8 cellular contexts compared by ENCODE assay signal in the genomic region with DNA sequence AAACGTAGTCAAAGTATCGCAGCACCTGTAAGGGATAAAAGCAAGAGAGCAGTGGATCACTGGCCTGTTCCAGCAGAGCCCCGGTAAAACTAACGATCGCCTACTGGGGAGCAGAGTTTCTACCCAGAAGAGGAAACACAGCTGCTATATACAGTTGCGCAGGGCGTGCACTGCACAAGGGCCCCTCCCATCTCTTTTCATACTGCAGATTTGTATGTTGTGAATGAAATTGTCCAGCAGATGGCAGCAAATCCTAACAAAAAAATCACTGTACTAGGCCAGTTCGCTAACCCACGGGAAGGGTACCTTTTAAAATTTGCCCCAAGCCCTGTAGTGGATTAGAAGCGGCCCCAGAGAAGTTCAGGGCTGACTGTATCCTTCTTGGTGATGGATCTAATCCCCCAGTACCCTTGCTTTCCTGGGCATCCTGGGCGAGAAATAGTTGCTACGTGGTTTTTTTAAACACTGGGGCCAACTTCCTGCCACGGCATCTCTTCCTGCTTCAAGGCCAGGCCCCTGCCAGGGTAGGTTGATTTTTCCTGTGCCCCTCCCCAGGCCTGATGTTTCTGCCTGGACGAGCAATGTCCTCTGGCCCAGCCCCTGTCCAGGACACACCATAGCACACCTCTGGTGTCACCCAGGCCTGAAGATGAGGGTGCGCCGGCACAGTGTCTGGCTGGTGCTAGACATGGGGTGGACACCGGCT.
DNase-seq lines count a peak whose midpoint lies in the region; ATAC-seq and TF ChIP-seq lines count a peak whose summit lies in the region.

No MANE protein-coding gene starts in this region.

- H3K79me2 ChIP-seq in DND-41 (ENCODE audit: insufficient read depth, low read length): no peaks in the 10 kb centered on the region

- no peak overlapping the region; the same call in 1 of the 2 replicates for H3K9ac ChIP-seq in DND-41 (ENCODE audit: low read depth, low read length)

- peak overlapping the region; percentile 73 to 83 for H3K27ac Mint-ChIP-seq in natural killer cell treated with Interleukin-12 subunit alpha and Interleukin-12 subunit beta and Interleukin-15 and Interleukin-18, amount 100 ng/mL, for 72 hours

- H3K27ac ChIP-seq in DND-41 (ENCODE audit: low read length): no peak overlapping the region; the same call in 1 of the 2 replicates
- H3K27ac ChIP-seq in HL-60 (replicated peaks): no peak overlapping the region

- no peaks in the 10 kb centered on the region for H3K9me3 ChIP-seq in DND-41 (ENCODE audit: insufficient read depth, low read length, severe bottlenecking)

- no peaks in the 10 kb centered on the region for H3K9me3 Mint-ChIP-seq in natural killer cell treated with Interleukin-12 subunit alpha and Interleukin-12 subunit beta and Interleukin-15 and Interleukin-18, amount 100 ng/mL, for 72 hours

- H2AFZ ChIP-seq in DND-41 (ENCODE audit: low read depth, low read length): peak overlapping the region; percentile 51

- peaks cover 0 to 2% of the 10 kb centered on the region in 2 donors for H3K27me3 Mint-ChIP-seq in natural killer cell treated with Interleukin-12 subunit alpha and Interleukin-12 subunit beta and Interleukin-15 and Interleukin-18, amount 100 ng/mL, for 72 hours

- H3K4me3 ChIP-seq in DND-41 (ENCODE audit: low read depth in 1 of 2, low read length in 2 of 2) (peak overlapping the region in 1 of 2 experiments; percentile 26; a peak in 2 of 4 replicates), HL-60 (replicated peaks; ENCODE audit: insufficient read depth, low read length) (no peak overlapping the region)

- peak overlapping the region; percentile 39 for H3K4me3 Mint-ChIP-seq in natural killer cell treated with Interleukin-12 subunit alpha and Interleukin-12 subunit beta and Interleukin-15 and Interleukin-18, amount 100 ng/mL, for 72 hours

- peak; percentile 73 for DNase-seq in DND-41
- peak; percentile 49 to 67 for DNase-seq in HL-60 (ENCODE audit: low read depth in 1 of 2, low spot score in 1 of 2)
- peak; percentile 79 for DNase-seq in OCI-M1 (lab: John Stamatoyannopoulos, UW)
- peak; percentile 29 for DNase-seq in activated CD8-positive, alpha-beta memory T cell treated with anti-CD3 and anti-CD28 coated beads, Interleukin-2, amount 50 U/mL, for 24 hours (ENCODE audit: extremely low read depth)
- DNase-seq in natural killer cell treated with Interleukin-12 subunit alpha and Interleukin-12 subunit beta and Interleukin-15 and Interleukin-18, amount 100 ng/mL, for 72 hours (ENCODE audit: low spot score): peak; percentile 81
- DNase-seq in stimulated activated naive CD8-positive, alpha-beta T cell treated with anti-CD3 and anti-CD28 coated beads, Interleukin-15, Interleukin-2, amounts not matched to agents 100 U/mL and 50 U/mL, for 24 hours: peak; percentile 61

- H3K36me3 ChIP-seq in DND-41 (ENCODE audit: insufficient read depth, low read length): no peaks in the 10 kb centered on the region

- ATAC-seq in DND-41 (ENCODE audit: insufficient read depth, low read depth) (peak; percentile 94), esophagus mucosa (peak; percentile 86), HG03378 (IDR thresholded peaks at IDR 0.05; ENCODE audit: unreplicated experiment) (no peak)
- ATAC-seq in natural killer cell treated with Interleukin-12 subunit alpha and Interleukin-12 subunit beta and Interleukin-15 and Interleukin-18, amount 100 ng/mL, for 72 hours: peak; percentile 92
- peak; percentile 91 for ATAC-seq in stimulated activated naive CD8-positive, alpha-beta T cell treated with anti-CD3 and anti-CD28 coated beads, Interleukin-15, Interleukin-2, amounts not matched to agents 100 U/mL and 50 U/mL, for 24 hours

- no peaks in the 10 kb centered on the region for H4K20me1 ChIP-seq in DND-41 (ENCODE audit: insufficient read depth, low read length)

- TF ChIP-seq CTCF in DND-41 (IDR thresholded peaks at IDR 0.05; ENCODE audit: borderline replicate concordance, extremely low read depth, low read length, poor library complexity, severe bottlenecking) (peak; percentile 84), HL-60 (IDR thresholded peaks at IDR 0.05; ENCODE audit: insufficient read depth, low read length) (no peak)

- H3K4me2 ChIP-seq in DND-41 (ENCODE audit: insufficient read depth, low read length): peak overlapping the region; percentile 55

- no peaks in the 10 kb centered on the region for H3K27me3 ChIP-seq in DND-41 (ENCODE audit: insufficient read depth, low read length, poor library complexity)
- H3K27me3 ChIP-seq in HL-60 (ENCODE audit: insufficient read depth, poor library complexity, severe bottlenecking): peaks cover 2% of the 10 kb centered on the region

- peaks cover 7 to 15% of the 10 kb centered on the region in 2 donors for H3K4me1 Mint-ChIP-seq in natural killer cell treated with Interleukin-12 subunit alpha and Interleukin-12 subunit beta and Interleukin-15 and Interleukin-18, amount 100 ng/mL, for 72 hours (ENCODE audit: low read depth in 2 of 2)

- peaks cover 10% of the 10 kb centered on the region for H3K4me1 ChIP-seq in DND-41 (ENCODE audit: insufficient read depth, low read length)

- no peaks in the 10 kb centered on the region for H3K36me3 Mint-ChIP-seq in natural killer cell treated with Interleukin-12 subunit alpha and Interleukin-12 subunit beta and Interleukin-15 and Interleukin-18, amount 100 ng/mL, for 72 hours

Comparison
In these comparisons a context has a peak if more than half of its experiments do, and no peak if none do; other contexts are left out.
1. DNase-seq: peak in every context shown above with its lines; median percentile 81 in natural killer cell treated with Interleukin-12 subunit alpha and Interleukin-12 subunit beta and Interleukin-15 and Interleukin-18, amount 100 ng/mL, for 72 hours; 79 in OCI-M1; 73 in DND-41; 61 in stimulated activated naive CD8-positive, alpha-beta T cell treated with anti-CD3 and anti-CD28 coated beads, Interleukin-15, Interleukin-2, amounts not matched to agents 100 U/mL and 50 U/mL, for 24 hours; 58 in HL-60; 29 in activated CD8-positive, alpha-beta memory T cell treated with anti-CD3 and anti-CD28 coated beads, Interleukin-2, amount 50 U/mL, for 24 hours.